ENCODE assay signal across 23 cellular contexts in the genomic region with DNA sequence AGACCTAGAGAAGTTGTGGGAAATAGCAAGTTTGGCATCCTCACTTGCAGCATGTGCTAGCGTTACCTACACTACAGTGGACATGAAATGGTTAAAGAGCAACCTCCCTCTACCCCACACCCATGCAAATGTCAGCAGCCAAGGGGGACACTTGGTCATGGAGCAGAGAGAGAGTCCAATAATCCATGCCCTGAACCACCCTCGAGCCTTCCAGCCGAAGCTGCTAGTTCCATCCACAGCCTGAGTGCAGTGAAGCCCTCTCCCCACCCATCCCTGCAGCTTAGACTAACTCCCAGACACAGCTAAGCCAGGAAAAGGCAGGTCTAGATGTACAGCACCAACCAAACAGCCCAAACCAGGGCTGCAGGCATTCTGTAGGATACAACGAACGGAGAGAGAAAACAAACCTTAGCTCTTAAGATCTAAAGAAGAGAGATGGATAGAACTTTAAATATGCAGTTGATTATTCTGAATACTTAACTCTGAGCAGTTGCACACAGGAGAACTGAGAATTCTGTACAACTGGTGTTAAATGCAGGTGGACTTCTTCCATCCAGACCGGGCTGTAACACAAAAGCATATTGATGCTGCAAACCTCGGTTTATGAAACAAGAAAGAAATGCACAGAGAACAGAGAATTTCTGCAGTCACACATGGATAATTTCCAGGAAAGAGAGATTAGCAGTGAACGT.
A peak's percentile ranks its signal among the peaks of the same experiment; 100 is the strongest.
DNase-seq lines count a peak whose midpoint lies in the region; ATAC-seq, FAIRE-seq and TF ChIP-seq lines count a peak whose summit lies in the region.
"Had no signal": no experiment of that assay in that cellular context is flagged by ENCODE, and none has a peak within 500 bp of the region (broad histone marks: within the 10 kb centered on the region; RNA-seq: fewer than 3 reads in every experiment).

No MANE protein-coding gene starts in this region.

- H3K18ac ChIP-seq in H1 (ENCODE audit: extremely low read depth, low read length) = no peak overlapping the region

- 89% methylated on average over 8 of the region's 8 CpGs; no CpG with 5 or more reads in 1 of the 2 experiments for WGBS in H1 (ENCODE audit: extremely low coverage in 1 of 2, insufficient coverage in 1 of 2, insufficient read length in 1 of 2, insufficient replicate concordance in 2 of 2, low coverage in 1 of 2, low lambda C conversion rate in 2 of 2, missing lambda C conversion rate in 1 of 2), 2 experiments
- 24% methylated on average over 8 of the region's 8 CpGs for WGBS in liver

- no peaks in the 10 kb centered on the region for H3F3A ChIP-seq in GM23338 (replicated peaks; ENCODE audit: low read depth)

- peaks cover 5% of the 10 kb centered on the region for H3K27me3 Mint-ChIP-seq in GM23338 (ENCODE audit: insufficient read depth, low read depth, poor library complexity)

- H3K36me3 ChIP-seq in GM23338 (ENCODE audit: insufficient read depth) (no peaks in the 10 kb centered on the region), H1 (ENCODE audit: control insufficient read depth in 2 of 4, insufficient read depth in 4 of 4, low read length in 3 of 4) (no peaks in the 10 kb centered on the region), liver (ENCODE audit: control insufficient read depth in 4 of 4, insufficient read depth in 3 of 4, low read depth in 1 of 4, low read length in 3 of 4) (no peaks in the 10 kb centered on the region), Peyer's patch (no peaks in the 10 kb centered on the region)
- H3K36me3 ChIP-seq: SJSA1 had no signal

- H3K14ac ChIP-seq in H1 (ENCODE audit: insufficient read length) = no peak overlapping the region

- no peaks in the 10 kb centered on the region for H4K20me1 ChIP-seq in GM23338 (replicated peaks; ENCODE audit: insufficient read depth)
- no peaks in the 10 kb centered on the region for H4K20me1 ChIP-seq in H1 (replicated peaks in 1 of 2; ENCODE audit: control insufficient read depth in 1 of 2, insufficient read depth in 2 of 2, low read length in 2 of 2)

- H4K91ac ChIP-seq in H1 (replicated peaks; ENCODE audit: insufficient read length, low read length) = no peak overlapping the region

- peak overlapping the region; percentile 53; the same call in 1 of the 2 replicates for H2BK15ac ChIP-seq in H1 (ENCODE audit: low read length)

- H3K27me3 ChIP-seq in GM23338 (ENCODE audit: insufficient read depth) (no peaks in the 10 kb centered on the region), H1 (replicated peaks in 1 of 4; ENCODE audit: control insufficient read depth in 3 of 4, extremely low read depth in 1 of 4, insufficient read depth in 3 of 4, low read length in 3 of 4) (no peaks in the 10 kb centered on the region), liver (ENCODE audit: control insufficient read depth in 4 of 4, insufficient read depth in 4 of 4, low read length in 3 of 4) (no peaks in the 10 kb centered on the region), Peyer's patch (no peaks in the 10 kb centered on the region)
- H3K27me3 ChIP-seq: SJSA1 had no signal

- TF ChIP-seq RAD21 in H1 (IDR thresholded peaks at IDR 0.05 in 1 of 2, conservative IDR thresholded peaks at IDR 0.05 in 1 of 2; ENCODE audit: low read depth in 2 of 2, low read length in 2 of 2) (no peak), liver (IDR thresholded peaks at IDR 0.05) (no peak)

- TF ChIP-seq EP300 in H1 (IDR thresholded peaks at IDR 0.05; ENCODE audit: borderline replicate concordance in 1 of 2, low read depth in 2 of 2, low read length in 2 of 2) = no peak

- no peak for DNase-seq in GM23338 (ENCODE audit: low spot score)
- no peak for DNase-seq in H1 (ENCODE audit: low read depth in 1 of 2, low spot score in 2 of 2)
- DNase-seq in superior temporal gyrus (ENCODE audit: extremely low spot score) = peak; percentile 67
- no peak for DNase-seq in DMS153 treated with DMSO at 0.1 percent for 48 hours (lab: John Stamatoyannopoulos, UW; ENCODE audit: unreplicated experiment)
- no peak for DNase-seq in Peyer's patch
- DNase-seq: EL; GF-D8; H9; NCI-H1105; NCI-H146; NCI-H2029; NCI-H226; NCI-H510A treated with DMSO at 0.1 percent for 48 hours; NCI-H748 treated with DMSO at 0.1 percent for 48 hours; NK-92 treated with Interleukin-12 subunit alpha and Interleukin-12 subunit beta, amount 100 ng/mL, for 24 hours had no signal

- H4K5ac ChIP-seq in H1 (ENCODE audit: insufficient read length, low read depth, low read length) = no peak overlapping the region

- no peak overlapping the region for H2BK20ac ChIP-seq in H1 (ENCODE audit: low read length)

- H2BK12ac ChIP-seq in H1 (ENCODE audit: low read depth, low read length) = no peak overlapping the region

- H3K9ac ChIP-seq in H1 (replicated peaks in 1 of 4; ENCODE audit: extremely low read depth in 1 of 4, low read depth in 3 of 4, low read length in 3 of 4) (no peak overlapping the region), liver (ENCODE audit: low read depth in 1 of 2, low read length in 2 of 2) (no peak overlapping the region)

- no peak overlapping the region; the same call in none of the 2 replicates for H3K27ac Mint-ChIP-seq in GM23338

- CTCF ChIA-PET in H1 (lab: Charles Lee; ENCODE audit: partially characterized antibody) = interaction anchor here (0.5 to 1.0 kb wide), 2 partner anchors 8 to 45 kb away, joined by 3 to 6 read pairs; no protein-coding TSS in a partner anchor

- H3K4me3 Mint-ChIP-seq in GM23338 = no peak overlapping the region
- H3K4me3 Mint-ChIP-seq: H9, IgD-negative memory B cell had no signal

- H2BK120ac ChIP-seq in H1 (replicated peaks; ENCODE audit: low read depth, low read length) = no peak overlapping the region

- H3K9me3 Mint-ChIP-seq in GM23338 = no peaks in the 10 kb centered on the region

- H3K27ac ChIP-seq in GM23338 (ENCODE audit: low read depth) (no peak overlapping the region), H1 (ENCODE audit: low read depth, low read length) (no peak overlapping the region), liver (ENCODE audit: low read depth in 1 of 2, low read length in 2 of 2) (peak overlapping the region; percentile 49 to 67), Peyer's patch (no peak overlapping the region)
- H3K27ac ChIP-seq: SJSA1 had no signal

- H3K56ac ChIP-seq in H1 (replicated peaks; ENCODE audit: insufficient read length, low read depth, low read length) = no peak overlapping the region

- no peak for TF ChIP-seq POLR2A in H1 (IDR thresholded peaks at IDR 0.05; ENCODE audit: control extremely low read depth in 1 of 2, low read depth in 2 of 2, low read length in 2 of 2)
- no peak for TF ChIP-seq POLR2A in Peyer's patch (IDR thresholded peaks at IDR 0.05)

- POLR2A ChIA-PET in H1 (lab: Charles Lee; ENCODE audit: partially characterized antibody) = no interaction called here

- no peak overlapping the region for H3K23ac ChIP-seq in H1 (ENCODE audit: insufficient read length)

- H3K36me3 Mint-ChIP-seq in GM23338 (ENCODE audit: low read depth) = no peaks in the 10 kb centered on the region
- H3K36me3 Mint-ChIP-seq: IgD-negative memory B cell had no signal

- H3K4me1 ChIP-seq in GM23338 (ENCODE audit: insufficient read depth) = peaks cover 3% of the 10 kb centered on the region; the same call in 1 of the 2 replicates
- peaks cover 0 to 2% (median 0%) of the 10 kb centered on the region in 4 experiments; a peak in 2 of 7 replicates for H3K4me1 ChIP-seq in H1 (replicated peaks in 1 of 4; ENCODE audit: control insufficient read depth in 3 of 4, insufficient read depth in 4 of 4, low read length in 3 of 4)
- H3K4me1 ChIP-seq in liver (ENCODE audit: control insufficient read depth in 4 of 4, insufficient read depth in 4 of 4, low read length in 3 of 4) = peaks cover 7 to 52% (median 43%) of the 10 kb centered on the region in 4 donors
- H3K4me1 ChIP-seq in Peyer's patch = no peaks in the 10 kb centered on the region
- H3K4me1 ChIP-seq: SJSA1 had no signal

- H3K4ac ChIP-seq in H1 (replicated peaks; ENCODE audit: insufficient read length, low read depth, low read length) = no peak overlapping the region

- H3K23me2 ChIP-seq in H1 (ENCODE audit: low read depth, low read length) = no peaks in the 10 kb centered on the region; the same call in 1 of the 2 replicates

- H3K79me1 ChIP-seq in H1 (ENCODE audit: low read depth, low read length) = no peaks in the 10 kb centered on the region

- no peaks in the 10 kb centered on the region; the same call in 1 of the 2 replicates for H3K9me2 ChIP-seq in GM23338 (ENCODE audit: insufficient read depth)

- H3K9me3 ChIP-seq in H1 (ENCODE audit: insufficient read depth in 2 of 2, low read depth in 1 of 2, low read length in 1 of 2) = no peaks in the 10 kb centered on the region
- H3K9me3 ChIP-seq in liver (ENCODE audit: control insufficient read depth in 4 of 4, low read length in 3 of 4) = no peaks in the 10 kb centered on the region
- H3K9me3 ChIP-seq in Peyer's patch = no peaks in the 10 kb centered on the region
- H3K9me3 ChIP-seq: SJSA1 had no signal

- no peak for TF ChIP-seq CTCF in GM23338 (conservative IDR thresholded peaks at IDR 0.05; ENCODE audit: low read depth in 2 of 2)
- TF ChIP-seq CTCF in H1 (IDR thresholded peaks at IDR 0.05; ENCODE audit: control extremely low read depth in 1 of 3, insufficient read depth in 1 of 3, low read depth in 1 of 3, low read length in 3 of 3) = no peak
- TF ChIP-seq CTCF in liver (IDR thresholded peaks at IDR 0.05; ENCODE audit: low read depth, low read length, missing input control) = no peak
- TF ChIP-seq CTCF in Peyer's patch (IDR thresholded peaks at IDR 0.05) = no peak

- H2BK5ac ChIP-seq in H1 (ENCODE audit: low read depth, low read length) = no peak overlapping the region

- no peak overlapping the region for H3K4me3 ChIP-seq in GM23338
- H3K4me3 ChIP-seq in H1 (ENCODE audit: extremely low read depth in 1 of 4, insufficient read depth in 2 of 4, low read depth in 3 of 4, low read length in 4 of 4) = no peak overlapping the region
- peak overlapping the region in 2 of 3 donors; percentile 9 to 17 for H3K4me3 ChIP-seq in liver (ENCODE audit: low read depth in 1 of 3, low read length in 3 of 3)
- no peak overlapping the region for H3K4me3 ChIP-seq in Peyer's patch
- H3K4me3 ChIP-seq: SJSA1 had no signal

- H3K4me2 ChIP-seq in GM23338 = no peak overlapping the region
- no peak overlapping the region for H3K4me2 ChIP-seq in H1 (ENCODE audit: insufficient read depth in 1 of 2, low read depth in 2 of 2, low read length in 2 of 2)

- FAIRE-seq in H1 (lab: Jason Lieb, UNC) = no peak
- FAIRE-seq: A204.1, D721Med, HTR-8/SVneo, RCC 7860 had no signal

- peaks cover 16% of the 10 kb centered on the region for H3K4me1 Mint-ChIP-seq in GM23338
- H3K4me1 Mint-ChIP-seq: IgD-negative memory B cell had no signal

- H3K79me2 ChIP-seq in GM23338 (replicated peaks; ENCODE audit: insufficient read depth) (no peaks in the 10 kb centered on the region), H1 (ENCODE audit: control insufficient read depth in 1 of 2, insufficient read depth in 2 of 2, low read length in 2 of 2) (no peaks in the 10 kb centered on the region)

- H2AK5ac ChIP-seq in H1 (ENCODE audit: low read depth, low read length) = no peak overlapping the region

- ATAC-seq in GM23338 (no peak), HG03571 (IDR thresholded peaks at IDR 0.05; ENCODE audit: unreplicated experiment) (no peak)

- no peak overlapping the region for H4K8ac ChIP-seq in H1 (ENCODE audit: extremely low read depth, insufficient read depth, low read length)

- peak overlapping the region; percentile 32; the same call in 1 of the 2 replicates for H2AFZ ChIP-seq in GM23338
- peak overlapping the region; percentile 85 for H2AFZ ChIP-seq in H1 (ENCODE audit: low read length)

Comparison
In these comparisons a context has a peak if more than half of its experiments do, and no peak if none do; other contexts are left out.
1. H3K27ac ChIP-seq: peak in liver (2 of 2); none in GM23338 (single experiment), H1 (single experiment) and Peyer's patch (0 of 4).
2. H3K4me3 ChIP-seq: peak in liver (2 of 3); none in GM23338 (single experiment), H1 (0 of 4) and Peyer's patch (0 of 4).